ENCODE assay signal across 9 cellular contexts in the genomic region with DNA sequence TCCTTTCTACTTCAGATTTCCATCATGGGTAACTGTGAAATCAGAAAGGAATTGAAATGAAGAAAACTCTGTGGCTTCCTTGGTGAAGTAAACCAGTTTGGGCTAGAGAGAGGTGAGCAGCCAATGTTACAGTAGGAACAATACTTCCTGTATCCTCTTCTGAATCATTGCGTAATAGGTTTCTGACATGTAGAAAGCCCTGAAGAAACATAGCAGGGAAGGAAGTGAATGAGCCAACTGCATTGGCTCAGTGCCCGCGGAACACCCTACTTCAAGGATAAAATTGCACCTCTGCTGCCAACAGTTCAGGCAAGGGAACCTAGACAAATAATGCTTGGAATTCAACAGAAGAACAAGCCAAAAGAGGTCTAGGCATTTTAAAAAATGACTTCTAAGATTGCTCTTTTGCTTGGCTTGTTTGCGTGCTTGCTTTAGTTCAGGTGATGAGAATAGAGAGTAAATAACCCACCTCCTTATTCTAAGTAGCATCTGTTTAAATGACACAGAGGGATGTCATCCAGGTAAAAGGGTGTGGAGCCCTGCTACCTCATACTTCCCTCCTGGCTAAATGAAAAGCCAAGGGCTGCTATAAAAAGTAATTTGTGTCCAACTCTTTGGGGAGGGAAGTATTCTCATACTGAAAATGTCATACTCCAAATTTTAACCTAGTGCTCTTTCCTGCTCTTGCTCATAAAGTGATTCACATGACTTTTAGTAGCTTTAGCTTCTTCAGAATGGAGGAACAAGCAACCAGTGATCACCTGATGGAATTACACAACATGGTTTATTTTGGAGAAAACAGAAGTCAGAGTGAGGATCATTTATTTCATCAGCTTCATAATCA. TPM values are rescaled to one million over a fixed set of nuclear protein-coding genes. Genes with fewer than 3 reads are reported as not detected.
DNase-seq lines count a peak whose midpoint lies in the region; ATAC-seq and TF ChIP-seq lines count a peak whose summit lies in the region.
"Had no signal": no experiment of that assay in that cellular context is flagged by ENCODE, and none has a peak within 500 bp of the region (broad histone marks: within the 10 kb centered on the region; RNA-seq: fewer than 3 reads in every experiment).

No MANE protein-coding gene starts in this region.

- DNase-seq in BE2C (peak; percentile 13), NCI-H460 (ENCODE audit: extremely low read depth, low read depth) (peak; percentile 86), posterior vena cava (ENCODE audit: low spot score) (peak; percentile 96), MM.1S (no peak)
- no peak for DNase-seq in activated T-cell treated with anti-CD3 and anti-CD28 coated beads, Interleukin-2, amount 50 U/mL, for 24 hours

- no peaks in the 10 kb centered on the region for H3K79me2 ChIP-seq in MM.1S (ENCODE audit: low read length)

- peak overlapping the region; percentile 44 to 83 (median 56) for H3K27ac ChIP-seq in gastroesophageal sphincter
- H3K27ac ChIP-seq in MM.1S (ENCODE audit: low read length), result no peak overlapping the region

- TF ChIP-seq CTCF in BE2C (IDR thresholded peaks at IDR 0.05; ENCODE audit: low read depth, low read length) (no peak), gastroesophageal sphincter (IDR thresholded peaks at IDR 0.05) (no peak), MM.1S (IDR thresholded peaks at IDR 0.05; ENCODE audit: low read length) (no peak)

- TF ChIP-seq POLR2A in gastroesophageal sphincter (IDR thresholded peaks at IDR 0.05), result no peak

- intact Hi-C loops in posterior vena cava (cut with DNase I), result no loop called here

- peaks cover 3% of the 10 kb centered on the region for H3K27me3 Mint-ChIP-seq in activated T-cell treated with anti-CD3 and anti-CD28 coated beads, Interleukin-2, amount 50 U/mL, for 24 hours
- H3K27me3 Mint-ChIP-seq: IgD-negative memory B cell had no signal

- no peaks in the 10 kb centered on the region for H3K36me3 Mint-ChIP-seq in activated T-cell treated with anti-CD3 and anti-CD28 coated beads, Interleukin-2, amount 50 U/mL, for 24 hours (ENCODE audit: low read depth)

- no peak for TF ChIP-seq EP300 in gastroesophageal sphincter (IDR thresholded peaks at IDR 0.05)

- H2AFZ ChIP-seq in MM.1S (ENCODE audit: low read length), result no peak overlapping the region

- no peaks in the 10 kb centered on the region for H3K9me3 Mint-ChIP-seq in activated T-cell treated with anti-CD3 and anti-CD28 coated beads, Interleukin-2, amount 50 U/mL, for 24 hours
- H3K9me3 Mint-ChIP-seq: IgD-negative memory B cell had no signal

- ATAC-seq in GM19023 (IDR thresholded peaks at IDR 0.05; ENCODE audit: unreplicated experiment) (peak; percentile 70), HG03175 (IDR thresholded peaks at IDR 0.05; ENCODE audit: unreplicated experiment) (peak; percentile 85), gastroesophageal sphincter (peak; percentile 97)

- H3K4me1 ChIP-seq in BE2C (no peaks in the 10 kb centered on the region), gastroesophageal sphincter (peaks cover 0 to 27% (median 9%) of the 10 kb centered on the region in 3 donors), MM.1S (ENCODE audit: low read length) (no peaks in the 10 kb centered on the region)

- no peak overlapping the region for H3K4me2 ChIP-seq in MM.1S (ENCODE audit: low read depth, low read length)

- 13 to 22% methylated on average over 3 to 4 of the region's 4 CpGs for WGBS in gastroesophageal sphincter (ENCODE audit: low coverage in 1 of 2), 2 donors

- H3K9ac ChIP-seq in MM.1S (ENCODE audit: low read length), result no peak overlapping the region

- no peaks in the 10 kb centered on the region for H4K20me1 ChIP-seq in MM.1S (ENCODE audit: insufficient read depth, low read length)

- no peak overlapping the region for H3K4me3 ChIP-seq in BE2C (ENCODE audit: low read depth, low read length)
- H3K4me3 ChIP-seq in gastroesophageal sphincter, result no peak overlapping the region
- H3K4me3 ChIP-seq in MM.1S (ENCODE audit: low read length), result no peak overlapping the region

- peaks cover 35% of the 10 kb centered on the region for H3K4me1 Mint-ChIP-seq in activated T-cell treated with anti-CD3 and anti-CD28 coated beads, Interleukin-2, amount 50 U/mL, for 24 hours (ENCODE audit: low read depth)

- H3K9me3 ChIP-seq in BE2C, result no peaks in the 10 kb centered on the region
- H3K9me3 ChIP-seq in gastroesophageal sphincter, result no peaks in the 10 kb centered on the region
- no peaks in the 10 kb centered on the region for H3K9me3 ChIP-seq in MM.1S (replicated peaks; ENCODE audit: insufficient read depth, low read length)

- H3K9me2 ChIP-seq in MM.1S (replicated peaks; ENCODE audit: insufficient read depth, low read length), result no peaks in the 10 kb centered on the region

- H3K4me3 Mint-ChIP-seq in activated T-cell treated with anti-CD3 and anti-CD28 coated beads, Interleukin-2, amount 50 U/mL, for 24 hours, result no peak overlapping the region

- peak overlapping the region; percentile 76 for H3K27ac Mint-ChIP-seq in activated T-cell treated with anti-CD3 and anti-CD28 coated beads, Interleukin-2, amount 50 U/mL, for 24 hours
- H3K27ac Mint-ChIP-seq: IgD-negative memory B cell had no signal

- no peaks in the 10 kb centered on the region for H3F3A ChIP-seq in MM.1S (ENCODE audit: insufficient read depth, low read length)

- H3K36me3 ChIP-seq in BE2C (no peaks in the 10 kb centered on the region), gastroesophageal sphincter (no peaks in the 10 kb centered on the region), MM.1S (replicated peaks; ENCODE audit: insufficient read depth, low read length) (no peaks in the 10 kb centered on the region)

- H3K27me3 ChIP-seq in BE2C (no peaks in the 10 kb centered on the region), gastroesophageal sphincter (no peaks in the 10 kb centered on the region), MM.1S (replicated peaks; ENCODE audit: insufficient read depth, low read length) (no peaks in the 10 kb centered on the region)

RNA-seq across cellular contexts. Expression of a gene that starts 30.0 kb away (rescaled TPM):
- 61.8 TPM for polyA plus RNA-seq in BE2C (2012; ENCODE audit: insufficient read depth, insufficient read length, low read depth)
- 28.2 and 30.8 TPM in 2 replicates for total RNA-seq in NCI-H460 (2014; rRNA removed; shearing (Covaris generic))
- 17.8 and 18.4 TPM in 2 replicates for polyA plus RNA-seq in NCI-H460 (2014; cell fraction: nucleus; rRNA removed)
- total RNA-seq in gastroesophageal sphincter (10 to 100 TPM; 11.7 to 26.9 (median 16.7) TPM), posterior vena cava (10 to 100 TPM; 32.7 to 38.0 TPM)

Comparison
In these comparisons a context has a peak if more than half of its experiments do, and no peak if none do; other contexts are left out.
1. DNase-seq: peak in BE2C (single experiment), NCI-H460 (single experiment) and posterior vena cava (single experiment); none in activated T-cell treated with anti-CD3 and anti-CD28 coated beads, Interleukin-2, amount 50 U/mL, for 24 hours (single experiment) and MM.1S (single experiment).
2. Peak in every context shown above with its lines, with median percentiles within 50 percentile points of each other: ATAC-seq.